18 cellular contexts compared by ENCODE assay signal in the genomic region with DNA sequence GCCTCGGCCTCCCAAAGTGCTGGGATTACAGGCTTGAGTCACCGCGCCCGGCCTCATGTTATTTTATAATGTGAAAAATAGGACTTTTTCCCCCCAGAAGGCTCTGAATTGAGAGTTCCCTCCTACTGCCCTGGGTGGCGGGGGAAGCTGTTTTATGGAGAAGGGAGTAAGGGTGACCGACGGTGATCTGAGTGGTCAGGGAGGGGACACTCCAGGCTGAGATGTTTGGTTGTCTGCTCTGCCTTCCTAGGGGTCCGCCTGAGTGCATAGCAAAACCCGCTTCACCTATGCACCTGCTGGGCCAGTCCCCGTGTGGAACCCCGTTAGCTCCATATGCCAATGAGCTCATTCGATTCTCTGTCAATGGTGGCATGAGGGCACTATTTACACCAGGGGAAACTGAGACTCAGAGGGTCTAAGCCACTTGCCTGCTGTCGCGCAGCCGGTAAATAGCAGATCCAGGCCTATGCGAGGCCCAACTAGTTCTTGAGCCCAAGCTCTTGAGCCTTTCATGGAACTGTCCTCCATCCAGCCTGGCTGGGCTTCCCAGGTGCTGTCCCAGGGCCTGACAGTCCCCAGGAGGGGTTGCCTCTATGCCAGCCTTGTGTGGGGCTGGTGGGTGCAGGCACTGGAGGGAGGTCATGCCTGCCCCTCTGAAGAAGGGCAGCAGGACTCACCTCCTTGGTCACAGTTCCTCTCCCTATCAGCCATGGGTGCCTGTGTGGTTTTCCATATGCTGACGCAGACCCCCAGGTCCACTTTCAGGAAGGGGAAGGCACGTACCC. TPM values are rescaled to one million over a fixed set of nuclear protein-coding genes. Genes with fewer than 3 reads are reported as not detected.
DNase-seq lines count a peak whose midpoint lies in the region; ATAC-seq and TF ChIP-seq lines count a peak whose summit lies in the region.
"Had no signal": no experiment of that assay in that cellular context is flagged by ENCODE, and none has a peak within 500 bp of the region (broad histone marks: within the 10 kb centered on the region; RNA-seq: fewer than 3 reads in every experiment).

No MANE protein-coding gene starts in this region.

- H3K4me1 Mint-ChIP-seq in CD14-positive monocyte: peaks cover 9% of the 10 kb centered on the region
- peaks cover 3% of the 10 kb centered on the region for H3K4me1 Mint-ChIP-seq in type B pancreatic cell (ENCODE audit: unreplicated experiment)
- peaks cover 7 to 18% of the 10 kb centered on the region in 2 donors for H3K4me1 Mint-ChIP-seq in natural killer cell
- H3K4me1 Mint-ChIP-seq in T-helper 17 cell: peaks cover 12% of the 10 kb centered on the region

- H3K27ac Mint-ChIP-seq in CD14-positive monocyte (no peak overlapping the region), type B pancreatic cell (no peak overlapping the region), natural killer cell (no peak overlapping the region), T-helper 17 cell (no peak overlapping the region)
- H3K27ac Mint-ChIP-seq: IgD-negative memory B cell had no signal

- intact Hi-C loops in CD14-positive monocyte (cut with micrococcal nuclease) (no loop called here), natural killer cell (cut with micrococcal nuclease) (no loop called here)

- TF ChIP-seq CTCF in CD14-positive monocyte (IDR thresholded peaks at IDR 0.05): no peak
- TF ChIP-seq CTCF in GM10266 (IDR thresholded peaks at IDR 0.05; ENCODE audit: control insufficient read depth, insufficient read depth, low read depth, missing control alignments): no peak
- TF ChIP-seq CTCF in type B pancreatic cell (conservative IDR thresholded peaks at IDR 0.05): no peak
- no peak for TF ChIP-seq CTCF in natural killer cell (IDR thresholded peaks at IDR 0.05)

- no peaks in the 10 kb centered on the region for H3K9me3 ChIP-seq in T-helper 17 cell (ENCODE audit: control insufficient read depth, low read length, poor library complexity, severe bottlenecking)

- H3K9me3 Mint-ChIP-seq in CD14-positive monocyte: peaks cover 0 to 3% (median 0%) of the 10 kb centered on the region in 7 donors
- peaks cover under 1% of the 10 kb centered on the region for H3K9me3 Mint-ChIP-seq in type B pancreatic cell
- H3K9me3 Mint-ChIP-seq in natural killer cell: no peaks in the 10 kb centered on the region
- H3K9me3 Mint-ChIP-seq: IgD-negative memory B cell had no signal

- no peak overlapping the region for H3K4me3 Mint-ChIP-seq in CD14-positive monocyte
- peak overlapping the region; percentile 52 for H3K4me3 Mint-ChIP-seq in type B pancreatic cell
- H3K4me3 Mint-ChIP-seq in natural killer cell: no peak overlapping the region
- H3K4me3 Mint-ChIP-seq in T-helper 17 cell: no peak overlapping the region

- H3K27me3 Mint-ChIP-seq in CD14-positive monocyte (ENCODE audit: low read depth in 3 of 3) (peaks cover 23 to 35% (median 32%) of the 10 kb centered on the region in 3 donors), type B pancreatic cell (peaks cover 14% of the 10 kb centered on the region), natural killer cell (ENCODE audit: low read depth in 2 of 2) (peaks cover 0 to 9% of the 10 kb centered on the region in 2 donors), T-helper 17 cell (peaks cover 3% of the 10 kb centered on the region)

- ATAC-seq in natural killer cell (no peak), T-helper 17 cell (no peak)
- ATAC-seq: HCT116 had no signal

- no peaks in the 10 kb centered on the region for H3K36me3 Mint-ChIP-seq in CD14-positive monocyte
- H3K36me3 Mint-ChIP-seq in type B pancreatic cell: no peaks in the 10 kb centered on the region
- no peaks in the 10 kb centered on the region for H3K36me3 Mint-ChIP-seq in natural killer cell
- peaks cover 3% of the 10 kb centered on the region for H3K36me3 Mint-ChIP-seq in T-helper 17 cell (ENCODE audit: low read depth)
- H3K36me3 Mint-ChIP-seq: IgD-negative memory B cell had no signal

- peak; percentile 44 for DNase-seq in CD14-positive monocyte (ENCODE audit: low spot score)
- DNase-seq in GM10266 (ENCODE audit: extremely low spot score): peak; percentile 9
- peak; percentile 55 for DNase-seq in islet precursor cell
- no peak for DNase-seq in type B pancreatic cell (ENCODE audit: extremely low spot score, unreplicated experiment)
- DNase-seq in natural killer cell: no peak
- no peak for DNase-seq in NCI-H1092 treated with DMSO at 0.1 percent for 48 hours (lab: John Stamatoyannopoulos, UW)
- no peak for DNase-seq in T-helper 17 cell
- DNase-seq: ACHN, GOT3, NCI-H1694, NCI-H446, NCI-H526, PC-9, RPMI8226, SHP77 treated with DMSO at 0.1 percent for 48 hours, SW 1271 had no signal

RNA-seq across cellular contexts. Expression of a gene that starts 1.7 kb away (rescaled TPM):
- polyA plus RNA-seq in CD14-positive monocyte: not detected
- total RNA-seq in type B pancreatic cell (ENCODE audit: low replicate concordance) (0.36 and 0.43 TPM in 2 replicates), natural killer cell (not detected), T-helper 17 cell (not detected)
- total RNA-seq: PC-9 had no signal
- polyA plus RNA-seq: IgD-negative memory B cell had no signal

RNA-seq across cellular contexts. Expression of a gene that starts 51.4 kb away (rescaled TPM):
- under 1 TPM; 0.28 to 0.94 TPM for polyA plus RNA-seq in CD14-positive monocyte
- total RNA-seq in type B pancreatic cell (ENCODE audit: low replicate concordance): 65.8 and 248 TPM in 2 replicates
- total RNA-seq in natural killer cell: 1 to 10 TPM; 2.0 to 6.4 (median 4.6) TPM
- total RNA-seq in T-helper 17 cell: 1 to 10 TPM; 4.1 to 6.4 TPM
- polyA plus RNA-seq: IgD-negative memory B cell had no signal

RNA-seq across cellular contexts. Expression of a gene that starts 57.3 kb away (rescaled TPM):
- 10 to 100 TPM; 14.9 to 29.4 TPM for polyA plus RNA-seq in CD14-positive monocyte
- total RNA-seq in type B pancreatic cell (ENCODE audit: low replicate concordance) (23.8 and 34.3 TPM in 2 replicates), natural killer cell (10 to 100 TPM; 75.9 to 94.6 (median 79.1) TPM), T-helper 17 cell (100 to 1,000 TPM in 1 of 2 donors, 10 to 100 TPM in 1; 97.0 to 106 TPM)

Comparison
In these comparisons a context has a peak if more than half of its experiments do, and no peak if none do; other contexts are left out.
1. DNase-seq: peak in CD14-positive monocyte (single experiment), GM10266 (single experiment) and islet precursor cell (single experiment); none in type B pancreatic cell (single experiment), natural killer cell (single experiment), NCI-H1092 treated with DMSO at 0.1 percent for 48 hours (single experiment) and T-helper 17 cell (0 of 3).